1 cellular context compared by ENCODE assay signal in the genomic region with DNA sequence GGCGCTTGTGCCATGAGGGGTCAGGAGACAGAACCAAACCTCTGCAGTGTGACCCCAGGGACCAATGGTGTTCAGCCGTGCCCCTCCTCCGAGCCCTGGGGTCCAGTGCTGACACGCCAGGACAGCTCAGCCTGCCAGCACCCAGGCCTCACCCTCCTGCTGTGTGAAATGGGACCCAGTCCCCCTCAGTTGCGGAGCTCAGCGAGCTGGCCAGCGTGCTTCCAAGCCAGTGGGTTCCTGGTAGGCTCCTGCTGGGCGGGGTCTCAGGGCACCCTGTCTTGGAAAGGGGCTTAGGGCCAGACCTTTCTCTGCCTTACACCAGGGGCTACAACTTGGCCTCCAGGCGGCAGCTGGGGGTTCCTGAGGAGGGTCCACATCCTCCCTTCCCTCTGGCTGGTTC.
TF ChIP-seq lines count a peak whose summit lies in the region.

No MANE protein-coding gene starts in this region.

TF ChIP-seq in H1, 55 proteins besides CTCF, POLR2A, EP300 and RAD21:
- TF ChIP-seq SIN3A (conservative IDR thresholded peaks at IDR 0.05 in 1 of 2, IDR thresholded peaks at IDR 0.05 in 1 of 2; ENCODE audit: low read depth in 1 of 2, low read length in 2 of 2) (no peak), KDM5A (IDR thresholded peaks at IDR 0.05; ENCODE audit: low read length) (no peak), CHD1 (IDR thresholded peaks at IDR 0.05; ENCODE audit: low read depth, low read length) (no peak), PHF8 (conservative IDR thresholded peaks at IDR 0.05; ENCODE audit: low read depth, low read length) (no peak), NRF1 (IDR thresholded peaks at IDR 0.05; ENCODE audit: low read depth, low read length) (no peak), SAP30 (IDR thresholded peaks at IDR 0.05; ENCODE audit: insufficient read depth, insufficient replicate concordance, low read length) (no peak), BCL11A (IDR thresholded peaks at IDR 0.05; ENCODE audit: low read depth in 2 of 2, low read length in 2 of 2) (no peak)
